In the genomic region with DNA sequence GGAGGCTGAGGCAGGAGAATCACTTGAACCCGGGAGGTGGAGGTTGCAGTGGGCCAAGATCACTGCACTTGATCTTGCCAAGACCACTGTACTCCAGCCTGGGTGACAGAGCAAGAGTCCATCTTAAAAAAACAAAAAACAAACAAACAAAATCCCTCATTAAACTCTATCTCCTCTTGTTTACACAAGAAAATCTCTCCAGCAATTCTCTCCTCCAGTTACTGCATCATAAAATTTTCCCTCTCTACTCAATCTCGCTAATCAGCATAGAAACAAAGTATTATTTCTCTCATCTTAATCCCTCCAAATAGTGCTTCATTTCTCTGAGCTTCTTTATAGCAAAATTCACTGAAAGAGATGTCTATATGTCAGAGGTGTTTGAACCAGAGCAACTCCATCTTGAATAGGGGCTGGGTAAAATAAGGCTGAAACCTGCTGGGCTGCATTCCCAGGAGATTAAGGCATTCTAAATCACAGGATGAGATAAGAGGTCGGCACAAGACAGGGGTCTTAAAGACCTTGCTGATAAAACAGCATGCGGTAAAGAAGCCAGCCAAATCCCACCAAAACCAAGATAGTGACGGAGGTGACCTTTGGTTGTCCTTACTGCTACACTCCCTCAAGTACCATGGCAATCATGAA, we compare ENCODE assay signal across 2 cellular contexts.
TF ChIP-seq lines count a peak whose summit lies in the region.

No MANE protein-coding gene starts in this region.

TF ChIP-seq in GM23338, 12 proteins besides CTCF, POLR2A, EP300 and RAD21 (continues in another document):
- TF ChIP-seq JUNB (IDR thresholded peaks at IDR 0.05; ENCODE audit: unreplicated experiment): no peak
- 0 out of 2 replicates have a peak, but pooled peaks have one; percentile 73 for TF ChIP-seq ZNF114 (CRISPR knock-in tag; IDR thresholded peaks at IDR 0.05)
- no peak for TF ChIP-seq POLR2AphosphoS5 (IDR thresholded peaks at IDR 0.05; ENCODE audit: low read depth)
- TF ChIP-seq STAT1 (IDR thresholded peaks at IDR 0.05; ENCODE audit: unreplicated experiment): no peak
- peak; percentile 32; the same call in 1 of the 2 replicates for TF ChIP-seq ZNF331 (CRISPR knock-in tag; IDR thresholded peaks at IDR 0.05; ENCODE audit: low read depth)
- TF ChIP-seq, protein P1, sequence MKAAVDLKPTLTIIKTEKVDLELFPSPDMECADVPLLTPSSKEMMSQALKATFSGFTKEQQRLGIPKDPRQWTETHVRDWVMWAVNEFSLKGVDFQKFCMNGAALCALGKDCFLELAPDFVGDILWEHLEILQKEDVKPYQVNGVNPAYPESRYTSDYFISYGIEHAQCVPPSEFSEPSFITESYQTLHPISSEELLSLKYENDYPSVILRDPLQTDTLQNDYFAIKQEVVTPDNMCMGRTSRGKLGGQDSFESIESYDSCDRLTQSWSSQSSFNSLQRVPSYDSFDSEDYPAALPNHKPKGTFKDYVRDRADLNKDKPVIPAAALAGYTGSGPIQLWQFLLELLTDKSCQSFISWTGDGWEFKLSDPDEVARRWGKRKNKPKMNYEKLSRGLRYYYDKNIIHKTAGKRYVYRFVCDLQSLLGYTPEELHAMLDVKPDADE (IDR thresholded peaks at IDR 0.05): no peak
- TF ChIP-seq NANOG (IDR thresholded peaks at IDR 0.05; ENCODE audit: borderline replicate concordance): no peak
- TF ChIP-seq, protein P2, sequence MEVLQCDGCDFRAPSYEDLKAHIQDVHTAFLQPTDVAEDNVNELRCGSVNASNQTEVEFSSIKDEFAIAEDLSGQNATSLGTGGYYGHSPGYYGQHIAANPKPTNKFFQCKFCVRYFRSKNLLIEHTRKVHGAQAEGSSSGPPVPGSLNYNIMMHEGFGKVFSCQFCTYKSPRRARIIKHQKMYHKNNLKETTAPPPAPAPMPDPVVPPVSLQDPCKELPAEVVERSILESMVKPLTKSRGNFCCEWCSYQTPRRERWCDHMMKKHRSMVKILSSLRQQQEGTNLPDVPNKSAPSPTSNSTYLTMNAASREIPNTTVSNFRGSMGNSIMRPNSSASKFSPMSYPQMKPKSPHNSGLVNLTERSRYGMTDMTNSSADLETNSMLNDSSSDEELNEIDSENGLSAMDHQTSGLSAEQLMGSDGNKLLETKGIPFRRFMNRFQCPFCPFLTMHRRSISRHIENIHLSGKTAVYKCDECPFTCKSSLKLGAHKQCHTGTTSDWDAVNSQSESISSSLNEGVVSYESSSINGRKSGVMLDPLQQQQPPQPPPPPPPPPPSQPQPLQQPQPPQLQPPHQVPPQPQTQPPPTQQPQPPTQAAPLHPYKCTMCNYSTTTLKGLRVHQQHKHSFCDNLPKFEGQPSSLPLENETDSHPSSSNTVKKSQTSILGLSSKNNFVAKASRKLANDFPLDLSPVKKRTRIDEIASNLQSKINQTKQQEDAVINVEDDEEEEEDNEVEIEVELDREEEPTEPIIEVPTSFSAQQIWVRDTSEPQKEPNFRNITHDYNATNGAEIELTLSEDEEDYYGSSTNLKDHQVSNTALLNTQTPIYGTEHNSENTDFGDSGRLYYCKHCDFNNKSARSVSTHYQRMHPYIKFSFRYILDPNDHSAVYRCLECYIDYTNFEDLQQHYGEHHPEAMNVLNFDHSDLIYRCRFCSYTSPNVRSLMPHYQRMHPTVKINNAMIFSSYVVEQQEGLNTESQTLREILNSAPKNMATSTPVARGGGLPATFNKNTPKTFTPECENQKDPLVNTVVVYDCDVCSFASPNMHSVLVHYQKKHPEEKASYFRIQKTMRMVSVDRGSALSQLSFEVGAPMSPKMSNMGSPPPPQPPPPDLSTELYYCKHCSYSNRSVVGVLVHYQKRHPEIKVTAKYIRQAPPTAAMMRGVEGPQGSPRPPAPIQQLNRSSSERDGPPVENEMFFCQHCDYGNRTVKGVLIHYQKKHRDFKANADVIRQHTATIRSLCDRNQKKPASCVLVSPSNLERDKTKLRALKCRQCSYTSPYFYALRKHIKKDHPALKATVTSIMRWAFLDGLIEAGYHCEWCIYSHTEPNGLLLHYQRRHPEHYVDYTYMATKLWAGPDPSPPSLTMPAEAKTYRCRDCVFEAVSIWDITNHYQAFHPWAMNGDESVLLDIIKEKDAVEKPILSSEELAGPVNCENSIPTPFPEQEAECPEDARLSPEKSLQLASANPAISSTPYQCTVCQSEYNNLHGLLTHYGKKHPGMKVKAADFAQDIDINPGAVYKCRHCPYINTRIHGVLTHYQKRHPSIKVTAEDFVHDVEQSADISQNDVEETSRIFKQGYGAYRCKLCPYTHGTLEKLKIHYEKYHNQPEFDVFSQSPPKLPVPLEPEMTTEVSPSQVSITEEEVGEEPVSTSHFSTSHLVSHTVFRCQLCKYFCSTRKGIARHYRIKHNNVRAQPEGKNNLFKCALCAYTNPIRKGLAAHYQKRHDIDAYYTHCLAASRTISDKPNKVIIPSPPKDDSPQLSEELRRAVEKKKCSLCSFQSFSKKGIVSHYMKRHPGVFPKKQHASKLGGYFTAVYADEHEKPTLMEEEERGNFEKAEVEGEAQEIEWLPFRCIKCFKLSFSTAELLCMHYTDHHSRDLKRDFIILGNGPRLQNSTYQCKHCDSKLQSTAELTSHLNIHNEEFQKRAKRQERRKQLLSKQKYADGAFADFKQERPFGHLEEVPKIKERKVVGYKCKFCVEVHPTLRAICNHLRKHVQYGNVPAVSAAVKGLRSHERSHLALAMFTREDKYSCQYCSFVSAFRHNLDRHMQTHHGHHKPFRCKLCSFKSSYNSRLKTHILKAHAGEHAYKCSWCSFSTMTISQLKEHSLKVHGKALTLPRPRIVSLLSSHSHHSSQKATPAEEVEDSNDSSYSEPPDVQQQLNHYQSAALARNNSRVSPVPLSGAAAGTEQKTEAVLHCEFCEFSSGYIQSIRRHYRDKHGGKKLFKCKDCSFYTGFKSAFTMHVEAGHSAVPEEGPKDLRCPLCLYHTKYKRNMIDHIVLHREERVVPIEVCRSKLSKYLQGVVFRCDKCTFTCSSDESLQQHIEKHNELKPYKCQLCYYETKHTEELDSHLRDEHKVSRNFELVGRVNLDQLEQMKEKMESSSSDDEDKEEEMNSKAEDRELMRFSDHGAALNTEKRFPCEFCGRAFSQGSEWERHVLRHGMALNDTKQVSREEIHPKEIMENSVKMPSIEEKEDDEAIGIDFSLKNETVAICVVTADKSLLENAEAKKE (CRISPR knock-in tag; IDR thresholded peaks at IDR 0.05): peak; percentile 29; the same call in 1 of the 2 replicates
- peak; percentile 37; the same call in 1 of the 2 replicates for TF ChIP-seq CREB1 (CRISPR knock-in tag; IDR thresholded peaks at IDR 0.05; ENCODE audit: low read depth)
- no peak for TF ChIP-seq EZH2phosphoT487 (IDR thresholded peaks at IDR 0.05; ENCODE audit: unreplicated experiment)
- TF ChIP-seq EZH2 (IDR thresholded peaks at IDR 0.05; ENCODE audit: low read depth, unreplicated experiment): no peak

TF ChIP-seq in H1, 55 proteins besides CTCF, POLR2A, EP300 and RAD21:
- TF ChIP-seq SP1 (IDR thresholded peaks at IDR 0.05; ENCODE audit: low read depth, low read length) (0 out of 2 replicates have a peak, but pooled peaks have one; percentile 11), YY1 (IDR thresholded peaks at IDR 0.05; ENCODE audit: low read depth, low read length) (0 out of 2 replicates have a peak, but pooled peaks have one; percentile 40), BCL11A (IDR thresholded peaks at IDR 0.05; ENCODE audit: low read depth in 2 of 2, low read length in 2 of 2) (no peak), TEAD4 (IDR thresholded peaks at IDR 0.05; ENCODE audit: low read depth, low read length) (peak; percentile 65; the same call in 1 of the 2 replicates), ZNF274 (IDR thresholded peaks at IDR 0.05; ENCODE audit: borderline replicate concordance, extremely low read depth, low read length) (no peak)
- TF ChIP-seq, protein P3, sequence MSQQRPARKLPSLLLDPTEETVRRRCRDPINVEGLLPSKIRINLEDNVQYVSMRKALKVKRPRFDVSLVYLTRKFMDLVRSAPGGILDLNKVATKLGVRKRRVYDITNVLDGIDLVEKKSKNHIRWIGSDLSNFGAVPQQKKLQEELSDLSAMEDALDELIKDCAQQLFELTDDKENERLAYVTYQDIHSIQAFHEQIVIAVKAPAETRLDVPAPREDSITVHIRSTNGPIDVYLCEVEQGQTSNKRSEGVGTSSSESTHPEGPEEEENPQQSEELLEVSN (IDR thresholded peaks at IDR 0.05): peak; percentile 44; the same call in 1 of the 2 replicates
